ENCODE assay signal across 1 cellular context in genomic region chr18:52747869-52748268, GRCh38.
TF ChIP-seq lines count a peak whose summit lies in the region.

No MANE protein-coding gene starts in this region.

TF ChIP-seq in H1, 55 proteins besides CTCF, POLR2A, EP300 and RAD21 (continued from another document):
- TF ChIP-seq E2F6 (IDR thresholded peaks at IDR 0.05) (no peak), GTF2F1 (IDR thresholded peaks at IDR 0.05; ENCODE audit: borderline replicate concordance, low read depth, low read length) (no peak), ASH2L (IDR thresholded peaks at IDR 0.05; ENCODE audit: low read length) (no peak), RBBP5 (IDR thresholded peaks at IDR 0.05; ENCODE audit: borderline replicate concordance, low read depth, low read length) (no peak), FOSL1 (IDR thresholded peaks at IDR 0.05; ENCODE audit: insufficient read depth, low read depth, low read length) (no peak), SIX5 (IDR thresholded peaks at IDR 0.05; ENCODE audit: low read depth, low read length) (no peak)
- TF ChIP-seq, protein P1, sequence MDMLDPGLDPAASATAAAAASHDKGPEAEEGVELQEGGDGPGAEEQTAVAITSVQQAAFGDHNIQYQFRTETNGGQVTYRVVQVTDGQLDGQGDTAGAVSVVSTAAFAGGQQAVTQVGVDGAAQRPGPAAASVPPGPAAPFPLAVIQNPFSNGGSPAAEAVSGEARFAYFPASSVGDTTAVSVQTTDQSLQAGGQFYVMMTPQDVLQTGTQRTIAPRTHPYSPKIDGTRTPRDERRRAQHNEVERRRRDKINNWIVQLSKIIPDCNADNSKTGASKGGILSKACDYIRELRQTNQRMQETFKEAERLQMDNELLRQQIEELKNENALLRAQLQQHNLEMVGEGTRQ (IDR thresholded peaks at IDR 0.05; ENCODE audit: low read length): no peak
